24 cellular contexts compared by ENCODE assay signal in genomic region chr1:114492978-114493377, GRCh38. TPM values are rescaled to one million over a fixed set of nuclear protein-coding genes. Genes with fewer than 3 reads are reported as not detected.
DNase-seq lines count a peak whose midpoint lies in the region; ATAC-seq and TF ChIP-seq lines count a peak whose summit lies in the region.
"Had no signal": no experiment of that assay in that cellular context is flagged by ENCODE, and none has a peak within 500 bp of the region (broad histone marks: within the 10 kb centered on the region; RNA-seq: fewer than 3 reads in every experiment).

No MANE protein-coding gene starts in this region.

- ATAC-seq in activated CD4-positive, alpha-beta T cell treated with anti-CD3 and anti-CD28 coated beads for 36 hours = no peak
- ATAC-seq in upper lobe of right lung = no peak
- ATAC-seq: A549, GM12878, GM23338, HCT116 had no signal

- POLR2A ChIA-PET in activated CD4-positive, alpha-beta T cell treated with anti-CD3 and anti-CD28 coated beads for 36 hours (lab: Charles Lee) = no interaction called here
- POLR2A ChIA-PET in Caco-2 (lab: Charles Lee) = no interaction called here

- no peak overlapping the region for H3K27ac ChIP-seq in upper lobe of right lung
- H3K27ac ChIP-seq: A549; BLaER1 treated with 17β-estradiol and CSF1 and Interleukin-3, amounts not matched to agents 10 nM and 100 nM had no signal

- peak; percentile 18 for DNase-seq in activated CD4-positive, alpha-beta T cell treated with anti-CD3 and anti-CD28 coated beads, Interleukin-2, amount 10 ng/mL, durations not matched to agents 24 days and 14 days
- no peak for DNase-seq in activated CD4-positive, alpha-beta T cell treated with anti-CD3 and anti-CD28 coated beads for 36 hours
- DNase-seq in Caco-2 = no peak
- DNase-seq in Jurkat, Clone E6-1 (ENCODE audit: low read depth, low spot score) = peak; percentile 32
- DNase-seq in iPS-NIHi11 (ENCODE audit: low spot score) = no peak
- no peak for DNase-seq in upper lobe of right lung
- DNase-seq: 8988T; ACHN; AML-193; BE2C; Calu3; CD4-positive, alpha-beta T cell; CD8-positive, alpha-beta memory T cell; DMS79; EL; GDM1; H9; HFFc6 had no signal

- H3K9me3 Mint-ChIP-seq in activated CD4-positive, alpha-beta T cell treated with anti-CD3 and anti-CD28 coated beads, Interleukin-2, amount 10 ng/mL, durations not matched to agents 24 days and 14 days = peaks cover 7% of the 10 kb centered on the region
- peaks cover 12% of the 10 kb centered on the region for H3K9me3 Mint-ChIP-seq in activated CD4-positive, alpha-beta T cell treated with anti-CD3 and anti-CD28 coated beads for 36 hours (ENCODE audit: low read depth)
- H3K9me3 Mint-ChIP-seq in Caco-2 (ENCODE audit: unreplicated experiment) = no peaks in the 10 kb centered on the region
- H3K9me3 Mint-ChIP-seq: GM23338, HFFc6 had no signal

- BruUV-seq in Caco-2 (replicated peaks; lab: Mats Ljungman, UMichigan) = no TSS peak

- H3K4me3 Mint-ChIP-seq in activated CD4-positive, alpha-beta T cell treated with anti-CD3 and anti-CD28 coated beads, Interleukin-2, amount 10 ng/mL, durations not matched to agents 24 days and 14 days = no peak overlapping the region
- H3K4me3 Mint-ChIP-seq in activated CD4-positive, alpha-beta T cell treated with anti-CD3 and anti-CD28 coated beads for 36 hours = no peak overlapping the region
- no peak overlapping the region for H3K4me3 Mint-ChIP-seq in Caco-2 (ENCODE audit: unreplicated experiment)
- H3K4me3 Mint-ChIP-seq: CD14-positive monocyte; CD4-positive, alpha-beta T cell; GM23338; H9; HFFc6 had no signal

- intact Hi-C loops in activated CD4-positive, alpha-beta T cell treated with anti-CD3 and anti-CD28 coated beads, Interleukin-2, amount 10 ng/mL, durations not matched to agents 24 days and 14 days (cut with micrococcal nuclease) = no loop called here
- intact Hi-C loops in activated CD4-positive, alpha-beta T cell treated with anti-CD3 and anti-CD28 coated beads for 36 hours (cut with DNase I, micrococcal nuclease) = no loop called here
- intact Hi-C loops in Caco-2 (cut with micrococcal nuclease; ENCODE audit: unreplicated experiment) = loop anchor here (5.0 kb wide), 1 partner anchor 636 kb away; no protein-coding TSS in a partner anchor
- intact Hi-C loops in upper lobe of right lung (cut with DNase I) = no loop called here

- peaks cover 21% of the 10 kb centered on the region for H3K4me1 Mint-ChIP-seq in activated CD4-positive, alpha-beta T cell treated with anti-CD3 and anti-CD28 coated beads, Interleukin-2, amount 10 ng/mL, durations not matched to agents 24 days and 14 days
- peaks cover 49% of the 10 kb centered on the region for H3K4me1 Mint-ChIP-seq in activated CD4-positive, alpha-beta T cell treated with anti-CD3 and anti-CD28 coated beads for 36 hours
- H3K4me1 Mint-ChIP-seq in Caco-2 (ENCODE audit: low read depth, unreplicated experiment) = peaks cover 13% of the 10 kb centered on the region

- no peaks in the 10 kb centered on the region for H3K36me3 ChIP-seq in Caco-2 (ENCODE audit: control insufficient read depth, insufficient read depth, low read length)
- H3K36me3 ChIP-seq in upper lobe of right lung = no peaks in the 10 kb centered on the region
- H3K36me3 ChIP-seq: BE2C had no signal

- no peak for TF ChIP-seq CTCF in Caco-2 (IDR thresholded peaks at IDR 0.05; ENCODE audit: insufficient read depth in 1 of 2, low read depth in 1 of 2, low read length in 1 of 2, severe bottlenecking in 1 of 2, unreplicated experiment in 1 of 2)
- no peak for TF ChIP-seq CTCF in upper lobe of right lung (IDR thresholded peaks at IDR 0.05)

- CTCF ChIA-PET in activated CD4-positive, alpha-beta T cell treated with anti-CD3 and anti-CD28 coated beads for 36 hours (lab: Charles Lee) = no interaction called here
- CTCF ChIA-PET in Caco-2 (lab: Charles Lee) = no interaction called here

- no peaks in the 10 kb centered on the region for H3K27me3 Mint-ChIP-seq in activated CD4-positive, alpha-beta T cell treated with anti-CD3 and anti-CD28 coated beads, Interleukin-2, amount 10 ng/mL, durations not matched to agents 24 days and 14 days
- H3K27me3 Mint-ChIP-seq in activated CD4-positive, alpha-beta T cell treated with anti-CD3 and anti-CD28 coated beads for 36 hours = no peaks in the 10 kb centered on the region
- H3K27me3 Mint-ChIP-seq in Caco-2 (ENCODE audit: insufficient read depth, unreplicated experiment) = no peaks in the 10 kb centered on the region
- H3K27me3 Mint-ChIP-seq: CD4-positive, alpha-beta T cell; CD8-positive, alpha-beta memory T cell had no signal

- H3K4me1 ChIP-seq in Caco-2 (0 out of 2 replicates have a peak, but pooled peaks cover 6% of the 10 kb centered on the region), upper lobe of right lung (peaks cover 14% of the 10 kb centered on the region)
- H3K4me1 ChIP-seq: BE2C had no signal

- H3K4me3 ChIP-seq in Caco-2 (ENCODE audit: low read depth, low read length) = no peak overlapping the region
- no peak overlapping the region for H3K4me3 ChIP-seq in Jurkat, Clone E6-1 (ENCODE audit: low read length)
- no peak overlapping the region for H3K4me3 ChIP-seq in upper lobe of right lung
- H3K4me3 ChIP-seq: A549, GM12878, GM23338 had no signal

- H3K27ac Mint-ChIP-seq in activated CD4-positive, alpha-beta T cell treated with anti-CD3 and anti-CD28 coated beads, Interleukin-2, amount 10 ng/mL, durations not matched to agents 24 days and 14 days = no peak overlapping the region
- no peak overlapping the region for H3K27ac Mint-ChIP-seq in activated CD4-positive, alpha-beta T cell treated with anti-CD3 and anti-CD28 coated beads for 36 hours
- peak overlapping the region; percentile 27 for H3K27ac Mint-ChIP-seq in Caco-2 (ENCODE audit: unreplicated experiment)
- H3K27ac Mint-ChIP-seq: CD4-positive, alpha-beta T cell; GM23338; H9; HFFc6 had no signal

- H3K36me3 Mint-ChIP-seq in activated CD4-positive, alpha-beta T cell treated with anti-CD3 and anti-CD28 coated beads, Interleukin-2, amount 10 ng/mL, durations not matched to agents 24 days and 14 days (ENCODE audit: low read depth) = peaks cover 21% of the 10 kb centered on the region
- H3K36me3 Mint-ChIP-seq in activated CD4-positive, alpha-beta T cell treated with anti-CD3 and anti-CD28 coated beads for 36 hours (ENCODE audit: low read depth) = peaks cover 22% of the 10 kb centered on the region
- H3K36me3 Mint-ChIP-seq in Caco-2 (ENCODE audit: insufficient read depth, unreplicated experiment) = no peaks in the 10 kb centered on the region

- no peaks in the 10 kb centered on the region for H3K9me3 ChIP-seq in Caco-2
- no peaks in the 10 kb centered on the region for H3K9me3 ChIP-seq in upper lobe of right lung
- H3K9me3 ChIP-seq: A549, BE2C had no signal

- H3K27me3 ChIP-seq in Caco-2 (replicated peaks; ENCODE audit: control insufficient read depth, insufficient read depth, low read length) (no peaks in the 10 kb centered on the region), upper lobe of right lung (no peaks in the 10 kb centered on the region)
- H3K27me3 ChIP-seq: BE2C; BLaER1 treated with 17β-estradiol and CSF1 and Interleukin-3, amounts not matched to agents 10 nM and 100 nM had no signal

RNA-seq across cellular contexts. Expression of gene TRIM33, which starts 18.0 kb away (rescaled TPM):
- 37.7 and 39.7 TPM in 2 replicates for total RNA-seq in activated CD4-positive, alpha-beta T cell treated with anti-CD3 and anti-CD28 coated beads, Interleukin-2, amount 10 ng/mL, durations not matched to agents 24 days and 14 days
- 10 to 100 TPM; 32.5 to 41.6 TPM for total RNA-seq in activated CD4-positive, alpha-beta T cell treated with anti-CD3 and anti-CD28 coated beads for 36 hours
- total RNA-seq in Caco-2 (2022) = 28.7 and 30.4 TPM in 2 replicates
- polyA plus RNA-seq in Jurkat, Clone E6-1 (2012; ENCODE audit: insufficient read depth, insufficient read length) = 37.6 TPM
- total RNA-seq in upper lobe of right lung = 37.3 TPM

Comparison
In these comparisons a context has a peak if more than half of its experiments do, and no peak if none do; other contexts are left out.
1. DNase-seq: peak in activated CD4-positive, alpha-beta T cell treated with anti-CD3 and anti-CD28 coated beads, Interleukin-2, amount 10 ng/mL, durations not matched to agents 24 days and 14 days (single experiment) and Jurkat, Clone E6-1 (single experiment); none in activated CD4-positive, alpha-beta T cell treated with anti-CD3 and anti-CD28 coated beads for 36 hours (single experiment), Caco-2 (0 of 2), iPS-NIHi11 (single experiment) and upper lobe of right lung (single experiment).